Comparison of ENCODE assay signal across 1 cellular context in the genomic region with DNA sequence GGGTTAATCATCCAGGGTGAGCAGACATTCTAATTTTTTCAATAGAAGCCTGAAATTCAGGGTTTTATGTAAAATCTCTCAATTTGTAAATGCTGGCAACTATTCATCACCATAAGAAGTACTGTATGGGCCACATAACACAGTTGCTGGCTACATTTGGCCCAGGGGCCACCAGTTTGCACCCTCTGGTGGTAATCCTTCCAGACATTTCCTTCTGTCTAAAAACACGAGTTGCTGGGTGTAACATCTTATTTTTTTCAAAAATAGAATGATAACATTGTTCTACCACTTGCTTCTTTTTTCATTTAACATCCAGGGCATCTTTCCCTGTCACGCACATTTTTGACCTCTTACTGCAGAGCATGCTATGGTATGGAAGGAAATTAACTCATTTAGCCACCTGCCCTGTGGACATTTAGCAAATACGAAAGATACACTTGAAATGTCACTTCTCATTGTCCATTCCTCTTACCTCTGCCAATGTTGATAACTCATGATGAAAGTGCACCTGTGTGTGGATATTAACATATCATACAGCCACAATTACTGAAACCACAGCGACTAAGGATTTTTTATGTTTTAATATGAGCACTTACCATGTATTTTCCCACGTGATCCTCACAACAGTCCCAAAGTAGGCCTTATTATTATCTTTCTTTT.
TF ChIP-seq lines count a peak whose summit lies in the region.

No MANE protein-coding gene starts in this region.

TF ChIP-seq in GM12878, 131 proteins besides CTCF, POLR2A, EP300 and RAD21 (continued from another document and continues in another):
- TF ChIP-seq, protein P1, sequence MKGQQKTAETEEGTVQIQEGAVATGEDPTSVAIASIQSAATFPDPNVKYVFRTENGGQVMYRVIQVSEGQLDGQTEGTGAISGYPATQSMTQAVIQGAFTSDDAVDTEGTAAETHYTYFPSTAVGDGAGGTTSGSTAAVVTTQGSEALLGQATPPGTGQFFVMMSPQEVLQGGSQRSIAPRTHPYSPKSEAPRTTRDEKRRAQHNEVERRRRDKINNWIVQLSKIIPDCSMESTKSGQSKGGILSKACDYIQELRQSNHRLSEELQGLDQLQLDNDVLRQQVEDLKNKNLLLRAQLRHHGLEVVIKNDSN (IDR thresholded peaks at IDR 0.05; ENCODE audit: borderline replicate concordance, extremely low read length, insufficient read depth, low read depth, low read length) = no peak
- no peak for TF ChIP-seq BMI1 (IDR thresholded peaks at IDR 0.05; ENCODE audit: borderline replicate concordance)
- no peak for TF ChIP-seq SIN3A (IDR thresholded peaks at IDR 0.05; ENCODE audit: low read depth, low read length)
- TF ChIP-seq, protein P2, sequence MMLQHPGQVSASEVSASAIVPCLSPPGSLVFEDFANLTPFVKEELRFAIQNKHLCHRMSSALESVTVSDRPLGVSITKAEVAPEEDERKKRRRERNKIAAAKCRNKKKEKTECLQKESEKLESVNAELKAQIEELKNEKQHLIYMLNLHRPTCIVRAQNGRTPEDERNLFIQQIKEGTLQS (IDR thresholded peaks at IDR 0.05; ENCODE audit: borderline replicate concordance, extremely low read depth, low read depth, low read length) = no peak
- no peak for TF ChIP-seq ZNF622 (IDR thresholded peaks at IDR 0.05)
- TF ChIP-seq RUNX3 (IDR thresholded peaks at IDR 0.05; ENCODE audit: low read length) = peak; percentile 71
- TF ChIP-seq WRNIP1 (IDR thresholded peaks at IDR 0.05; ENCODE audit: borderline replicate concordance, low read depth, low read length) = no peak
- no peak for TF ChIP-seq SREBF1 (IDR thresholded peaks at IDR 0.05; ENCODE audit: low read length)
- no peak for TF ChIP-seq MTA3 (IDR thresholded peaks at IDR 0.05; ENCODE audit: borderline replicate concordance, low read length)
- TF ChIP-seq SIX5 (IDR thresholded peaks at IDR 0.05; ENCODE audit: low read depth, low read length, severe bottlenecking) = no peak
- TF ChIP-seq RFX5 (IDR thresholded peaks at IDR 0.05; ENCODE audit: low read depth, low read length) = no peak
- peak; percentile 21; the same call in 1 of the 2 replicates for TF ChIP-seq ZBED1 (IDR thresholded peaks at IDR 0.05; ENCODE audit: borderline replicate concordance)
- no peak; a peak in 1 of 4 replicates for TF ChIP-seq CEBPB (IDR thresholded peaks at IDR 0.05; ENCODE audit: borderline replicate concordance in 1 of 2, low read depth in 2 of 2, low read length in 2 of 2)
- no peak for TF ChIP-seq BRCA1 (IDR thresholded peaks at IDR 0.05; ENCODE audit: low read depth, low read length)
- peak; percentile 86 for TF ChIP-seq NFIC (IDR thresholded peaks at IDR 0.05; ENCODE audit: low read depth, low read length)
- TF ChIP-seq KAT2A (conservative IDR thresholded peaks at IDR 0.05; ENCODE audit: control insufficient read depth, low read depth, low read length) = no peak
- TF ChIP-seq RBBP5 (conservative IDR thresholded peaks at IDR 0.05) = no peak
- TF ChIP-seq SRF (IDR thresholded peaks at IDR 0.05; ENCODE audit: low read depth in 2 of 2, low read length in 2 of 2) = no peak
- TF ChIP-seq ZNF217 (IDR thresholded peaks at IDR 0.05) = no peak
- no peak for TF ChIP-seq NFYA (IDR thresholded peaks at IDR 0.05; ENCODE audit: borderline replicate concordance, low read depth, low read length)
- TF ChIP-seq, protein P3, sequence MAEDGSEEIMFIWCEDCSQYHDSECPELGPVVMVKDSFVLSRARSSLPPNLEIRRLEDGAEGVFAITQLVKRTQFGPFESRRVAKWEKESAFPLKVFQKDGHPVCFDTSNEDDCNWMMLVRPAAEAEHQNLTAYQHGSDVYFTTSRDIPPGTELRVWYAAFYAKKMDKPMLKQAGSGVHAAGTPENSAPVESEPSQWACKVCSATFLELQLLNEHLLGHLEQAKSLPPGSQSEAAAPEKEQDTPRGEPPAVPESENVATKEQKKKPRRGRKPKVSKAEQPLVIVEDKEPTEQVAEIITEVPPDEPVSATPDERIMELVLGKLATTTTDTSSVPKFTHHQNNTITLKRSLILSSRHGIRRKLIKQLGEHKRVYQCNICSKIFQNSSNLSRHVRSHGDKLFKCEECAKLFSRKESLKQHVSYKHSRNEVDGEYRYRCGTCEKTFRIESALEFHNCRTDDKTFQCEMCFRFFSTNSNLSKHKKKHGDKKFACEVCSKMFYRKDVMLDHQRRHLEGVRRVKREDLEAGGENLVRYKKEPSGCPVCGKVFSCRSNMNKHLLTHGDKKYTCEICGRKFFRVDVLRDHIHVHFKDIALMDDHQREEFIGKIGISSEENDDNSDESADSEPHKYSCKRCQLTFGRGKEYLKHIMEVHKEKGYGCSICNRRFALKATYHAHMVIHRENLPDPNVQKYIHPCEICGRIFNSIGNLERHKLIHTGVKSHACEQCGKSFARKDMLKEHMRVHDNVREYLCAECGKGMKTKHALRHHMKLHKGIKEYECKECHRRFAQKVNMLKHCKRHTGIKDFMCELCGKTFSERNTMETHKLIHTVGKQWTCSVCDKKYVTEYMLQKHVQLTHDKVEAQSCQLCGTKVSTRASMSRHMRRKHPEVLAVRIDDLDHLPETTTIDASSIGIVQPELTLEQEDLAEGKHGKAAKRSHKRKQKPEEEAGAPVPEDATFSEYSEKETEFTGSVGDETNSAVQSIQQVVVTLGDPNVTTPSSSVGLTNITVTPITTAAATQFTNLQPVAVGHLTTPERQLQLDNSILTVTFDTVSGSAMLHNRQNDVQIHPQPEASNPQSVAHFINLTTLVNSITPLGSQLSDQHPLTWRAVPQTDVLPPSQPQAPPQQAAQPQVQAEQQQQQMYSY (CRISPR knock-in tag; IDR thresholded peaks at IDR 0.05) = no peak
- no peak for TF ChIP-seq TAF1 (IDR thresholded peaks at IDR 0.05; ENCODE audit: borderline replicate concordance, low read depth, low read length)
- no peak for TF ChIP-seq ZZZ3 (IDR thresholded peaks at IDR 0.05; ENCODE audit: control insufficient read depth, insufficient read length, low read depth)
- no peak for TF ChIP-seq FOS (IDR thresholded peaks at IDR 0.05; ENCODE audit: borderline replicate concordance, extremely low read depth, insufficient read length)
- TF ChIP-seq BCL11A (IDR thresholded peaks at IDR 0.05; ENCODE audit: low read depth, low read length) = no peak
- TF ChIP-seq NFXL1 (IDR thresholded peaks at IDR 0.05; ENCODE audit: borderline replicate concordance) = no peak
- TF ChIP-seq, protein P4, sequence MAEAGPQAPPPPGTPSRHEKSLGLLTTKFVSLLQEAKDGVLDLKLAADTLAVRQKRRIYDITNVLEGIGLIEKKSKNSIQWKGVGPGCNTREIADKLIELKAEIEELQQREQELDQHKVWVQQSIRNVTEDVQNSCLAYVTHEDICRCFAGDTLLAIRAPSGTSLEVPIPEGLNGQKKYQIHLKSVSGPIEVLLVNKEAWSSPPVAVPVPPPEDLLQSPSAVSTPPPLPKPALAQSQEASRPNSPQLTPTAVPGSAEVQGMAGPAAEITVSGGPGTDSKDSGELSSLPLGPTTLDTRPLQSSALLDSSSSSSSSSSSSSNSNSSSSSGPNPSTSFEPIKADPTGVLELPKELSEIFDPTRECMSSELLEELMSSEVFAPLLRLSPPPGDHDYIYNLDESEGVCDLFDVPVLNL (IDR thresholded peaks at IDR 0.05; ENCODE audit: low read depth, low read length) = no peak
- TF ChIP-seq RAD51 (IDR thresholded peaks at IDR 0.05) = no peak
- TF ChIP-seq, protein P5, sequence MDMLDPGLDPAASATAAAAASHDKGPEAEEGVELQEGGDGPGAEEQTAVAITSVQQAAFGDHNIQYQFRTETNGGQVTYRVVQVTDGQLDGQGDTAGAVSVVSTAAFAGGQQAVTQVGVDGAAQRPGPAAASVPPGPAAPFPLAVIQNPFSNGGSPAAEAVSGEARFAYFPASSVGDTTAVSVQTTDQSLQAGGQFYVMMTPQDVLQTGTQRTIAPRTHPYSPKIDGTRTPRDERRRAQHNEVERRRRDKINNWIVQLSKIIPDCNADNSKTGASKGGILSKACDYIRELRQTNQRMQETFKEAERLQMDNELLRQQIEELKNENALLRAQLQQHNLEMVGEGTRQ (IDR thresholded peaks at IDR 0.05; ENCODE audit: borderline replicate concordance, low read depth, low read length) = no peak
- TF ChIP-seq TBL1XR1 (IDR thresholded peaks at IDR 0.05; ENCODE audit: low read depth, low read length) = no peak
- TF ChIP-seq BACH1 (IDR thresholded peaks at IDR 0.05; ENCODE audit: borderline replicate concordance) = no peak
- TF ChIP-seq POLR2AphosphoS2 (IDR thresholded peaks at IDR 0.05; ENCODE audit: low read depth, low read length) = no peak
- no peak for TF ChIP-seq PAX8 (IDR thresholded peaks at IDR 0.05)
- TF ChIP-seq HDAC6 (IDR thresholded peaks at IDR 0.05; ENCODE audit: unreplicated experiment) = no peak
- TF ChIP-seq, protein P6, sequence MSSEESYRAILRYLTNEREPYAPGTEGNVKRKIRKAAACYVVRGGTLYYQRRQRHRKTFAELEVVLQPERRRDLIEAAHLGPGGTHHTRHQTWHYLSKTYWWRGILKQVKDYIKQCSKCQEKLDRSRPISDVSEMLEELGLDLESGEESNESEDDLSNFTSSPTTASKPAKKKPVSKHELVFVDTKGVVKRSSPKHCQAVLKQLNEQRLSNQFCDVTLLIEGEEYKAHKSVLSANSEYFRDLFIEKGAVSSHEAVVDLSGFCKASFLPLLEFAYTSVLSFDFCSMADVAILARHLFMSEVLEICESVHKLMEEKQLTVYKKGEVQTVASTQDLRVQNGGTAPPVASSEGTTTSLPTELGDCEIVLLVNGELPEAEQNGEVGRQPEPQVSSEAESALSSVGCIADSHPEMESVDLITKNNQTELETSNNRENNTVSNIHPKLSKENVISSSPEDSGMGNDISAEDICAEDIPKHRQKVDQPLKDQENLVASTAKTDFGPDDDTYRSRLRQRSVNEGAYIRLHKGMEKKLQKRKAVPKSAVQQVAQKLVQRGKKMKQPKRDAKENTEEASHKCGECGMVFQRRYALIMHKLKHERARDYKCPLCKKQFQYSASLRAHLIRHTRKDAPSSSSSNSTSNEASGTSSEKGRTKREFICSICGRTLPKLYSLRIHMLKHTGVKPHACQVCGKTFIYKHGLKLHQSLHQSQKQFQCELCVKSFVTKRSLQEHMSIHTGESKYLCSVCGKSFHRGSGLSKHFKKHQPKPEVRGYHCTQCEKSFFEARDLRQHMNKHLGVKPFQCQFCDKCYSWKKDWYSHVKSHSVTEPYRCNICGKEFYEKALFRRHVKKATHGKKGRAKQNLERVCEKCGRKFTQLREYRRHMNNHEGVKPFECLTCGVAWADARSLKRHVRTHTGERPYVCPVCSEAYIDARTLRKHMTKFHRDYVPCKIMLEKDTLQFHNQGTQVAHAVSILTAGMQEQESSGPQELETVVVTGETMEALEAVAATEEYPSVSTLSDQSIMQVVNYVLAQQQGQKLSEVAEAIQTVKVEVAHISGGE (CRISPR knock-in tag; IDR thresholded peaks at IDR 0.05) = no peak
- TF ChIP-seq, protein P7, sequence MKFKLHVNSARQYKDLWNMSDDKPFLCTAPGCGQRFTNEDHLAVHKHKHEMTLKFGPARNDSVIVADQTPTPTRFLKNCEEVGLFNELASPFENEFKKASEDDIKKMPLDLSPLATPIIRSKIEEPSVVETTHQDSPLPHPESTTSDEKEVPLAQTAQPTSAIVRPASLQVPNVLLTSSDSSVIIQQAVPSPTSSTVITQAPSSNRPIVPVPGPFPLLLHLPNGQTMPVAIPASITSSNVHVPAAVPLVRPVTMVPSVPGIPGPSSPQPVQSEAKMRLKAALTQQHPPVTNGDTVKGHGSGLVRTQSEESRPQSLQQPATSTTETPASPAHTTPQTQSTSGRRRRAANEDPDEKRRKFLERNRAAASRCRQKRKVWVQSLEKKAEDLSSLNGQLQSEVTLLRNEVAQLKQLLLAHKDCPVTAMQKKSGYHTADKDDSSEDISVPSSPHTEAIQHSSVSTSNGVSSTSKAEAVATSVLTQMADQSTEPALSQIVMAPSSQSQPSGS (IDR thresholded peaks at IDR 0.05; ENCODE audit: low read length) = no peak
- no peak for TF ChIP-seq RB1 (IDR thresholded peaks at IDR 0.05; ENCODE audit: borderline replicate concordance)
- TF ChIP-seq LARP7 (IDR thresholded peaks at IDR 0.05) = no peak
- TF ChIP-seq, protein P8, sequence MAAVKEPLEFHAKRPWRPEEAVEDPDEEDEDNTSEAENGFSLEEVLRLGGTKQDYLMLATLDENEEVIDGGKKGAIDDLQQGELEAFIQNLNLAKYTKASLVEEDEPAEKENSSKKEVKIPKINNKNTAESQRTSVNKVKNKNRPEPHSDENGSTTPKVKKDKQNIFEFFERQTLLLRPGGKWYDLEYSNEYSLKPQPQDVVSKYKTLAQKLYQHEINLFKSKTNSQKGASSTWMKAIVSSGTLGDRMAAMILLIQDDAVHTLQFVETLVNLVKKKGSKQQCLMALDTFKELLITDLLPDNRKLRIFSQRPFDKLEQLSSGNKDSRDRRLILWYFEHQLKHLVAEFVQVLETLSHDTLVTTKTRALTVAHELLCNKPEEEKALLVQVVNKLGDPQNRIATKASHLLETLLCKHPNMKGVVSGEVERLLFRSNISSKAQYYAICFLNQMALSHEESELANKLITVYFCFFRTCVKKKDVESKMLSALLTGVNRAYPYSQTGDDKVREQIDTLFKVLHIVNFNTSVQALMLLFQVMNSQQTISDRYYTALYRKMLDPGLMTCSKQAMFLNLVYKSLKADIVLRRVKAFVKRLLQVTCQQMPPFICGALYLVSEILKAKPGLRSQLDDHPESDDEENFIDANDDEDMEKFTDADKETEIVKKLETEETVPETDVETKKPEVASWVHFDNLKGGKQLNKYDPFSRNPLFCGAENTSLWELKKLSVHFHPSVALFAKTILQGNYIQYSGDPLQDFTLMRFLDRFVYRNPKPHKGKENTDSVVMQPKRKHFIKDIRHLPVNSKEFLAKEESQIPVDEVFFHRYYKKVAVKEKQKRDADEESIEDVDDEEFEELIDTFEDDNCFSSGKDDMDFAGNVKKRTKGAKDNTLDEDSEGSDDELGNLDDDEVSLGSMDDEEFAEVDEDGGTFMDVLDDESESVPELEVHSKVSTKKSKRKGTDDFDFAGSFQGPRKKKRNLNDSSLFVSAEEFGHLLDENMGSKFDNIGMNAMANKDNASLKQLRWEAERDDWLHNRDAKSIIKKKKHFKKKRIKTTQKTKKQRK (IDR thresholded peaks at IDR 0.05; ENCODE audit: low read depth, low read length) = no peak
- TF ChIP-seq ASH2L (IDR thresholded peaks at IDR 0.05; ENCODE audit: borderline replicate concordance, low read depth) = no peak
- no peak for TF ChIP-seq CHD2 (IDR thresholded peaks at IDR 0.05; ENCODE audit: borderline replicate concordance, low read depth, low read length)
- TF ChIP-seq POU2F2 (IDR thresholded peaks at IDR 0.05; ENCODE audit: borderline replicate concordance, low read depth, low read length) = no peak
- TF ChIP-seq TCF3 (IDR thresholded peaks at IDR 0.05; ENCODE audit: borderline replicate concordance, insufficient read depth, low read depth, low read length) = 0 out of 2 replicates have a peak, but pooled peaks have one; percentile 9
